In genomic region chr5:121963409-121963808, GRCh38 we compare ENCODE assay signal across 9 cellular contexts. TPM values are rescaled to one million over a fixed set of nuclear protein-coding genes. Genes with fewer than 3 reads are reported as not detected.
DNase-seq lines count a peak whose midpoint lies in the region; ATAC-seq and TF ChIP-seq lines count a peak whose summit lies in the region.
"Had no signal": no experiment of that assay in that cellular context is flagged by ENCODE, and none has a peak within 500 bp of the region (broad histone marks: within the 10 kb centered on the region; RNA-seq: fewer than 3 reads in every experiment).

No MANE protein-coding gene starts in this region.

- H3K36me3 Mint-ChIP-seq in endodermal cell (ENCODE audit: low read depth), result peaks cover 15% of the 10 kb centered on the region

- H3K4me2 ChIP-seq in OCI-LY3 (ENCODE audit: low read length) (peak overlapping the region; percentile 94), parathyroid adenoma (ENCODE audit: low read length) (peak overlapping the region; percentile 84)

- H3K4me3 ChIP-seq in OCI-LY3 (ENCODE audit: low read length) (peak overlapping the region; percentile 83), endodermal cell (ENCODE audit: low read length) (peak overlapping the region; percentile 91), parathyroid adenoma (ENCODE audit: low read depth, low read length) (no peak overlapping the region)

- peaks cover 18% of the 10 kb centered on the region for H3K9me3 Mint-ChIP-seq in endodermal cell

- H3K27ac ChIP-seq in OCI-LY3 (ENCODE audit: low read length), result no peak overlapping the region
- H3K27ac ChIP-seq in endodermal cell (ENCODE audit: low read depth, low read length), result no peak overlapping the region
- H3K27ac ChIP-seq in parathyroid adenoma, result no peak overlapping the region
- H3K27ac ChIP-seq: ascending aorta had no signal

- peaks cover 5% of the 10 kb centered on the region; the same call in 1 of the 2 replicates for H4K20me1 ChIP-seq in OCI-LY3 (ENCODE audit: insufficient read depth, low read length)

- H3K4me1 ChIP-seq in OCI-LY3 (ENCODE audit: low read length) (peaks cover 9% of the 10 kb centered on the region), endodermal cell (ENCODE audit: control insufficient read depth, insufficient read depth, low read length) (peaks cover 2% of the 10 kb centered on the region), parathyroid adenoma (peaks cover 9% of the 10 kb centered on the region)

- no peak for TF ChIP-seq CTCF in OCI-LY3 (IDR thresholded peaks at IDR 0.05; ENCODE audit: low read depth, low read length)
- TF ChIP-seq CTCF in endodermal cell (conservative IDR thresholded peaks at IDR 0.05), result no peak
- TF ChIP-seq CTCF in parathyroid adenoma (IDR thresholded peaks at IDR 0.05), result no peak

- no peak for DNase-seq in endodermal cell
- DNase-seq in NCI-H345 (lab: John Stamatoyannopoulos, UW), result no peak

- H3K9me3 ChIP-seq in OCI-LY3 (ENCODE audit: insufficient read depth, low read length), result no peaks in the 10 kb centered on the region
- peaks cover 6% of the 10 kb centered on the region for H3K9me3 ChIP-seq in endodermal cell (ENCODE audit: control insufficient read depth, low read length)
- no peaks in the 10 kb centered on the region for H3K9me3 ChIP-seq in parathyroid adenoma (ENCODE audit: control insufficient read depth, low read length)
- H3K9me3 ChIP-seq: ascending aorta had no signal

- peak overlapping the region; percentile 78; the same call in 1 of the 2 replicates for H3K9ac ChIP-seq in OCI-LY3 (ENCODE audit: low read length)
- no peak overlapping the region for H3K9ac ChIP-seq in endodermal cell (ENCODE audit: extremely low read depth, low read length, poor library complexity, severe bottlenecking)
- H3K9ac ChIP-seq in parathyroid adenoma, result no peak overlapping the region

- ATAC-seq in GM18520 (IDR thresholded peaks at IDR 0.05; ENCODE audit: unreplicated experiment) (peak; percentile 18), HG03039 (IDR thresholded peaks at IDR 0.05; ENCODE audit: unreplicated experiment) (no peak), GM21447 (IDR thresholded peaks at IDR 0.05; ENCODE audit: unreplicated experiment) (no peak), HG03280 (IDR thresholded peaks at IDR 0.05; ENCODE audit: unreplicated experiment) (no peak)

- H3K27me3 Mint-ChIP-seq in endodermal cell (ENCODE audit: insufficient read depth), result peaks cover 9% of the 10 kb centered on the region

- H3K36me3 ChIP-seq in OCI-LY3 (replicated peaks; ENCODE audit: low read depth, low read length), result no peaks in the 10 kb centered on the region
- no peaks in the 10 kb centered on the region for H3K36me3 ChIP-seq in endodermal cell (ENCODE audit: control insufficient read depth, insufficient read depth, low read length)
- H3K36me3 ChIP-seq in parathyroid adenoma (ENCODE audit: control insufficient read depth, insufficient read depth, low read length), result no peaks in the 10 kb centered on the region
- H3K36me3 ChIP-seq: ascending aorta had no signal

- H2AFZ ChIP-seq in OCI-LY3 (ENCODE audit: low read depth, low read length) (no peak overlapping the region), parathyroid adenoma (no peak overlapping the region)

- H3K4me3 Mint-ChIP-seq in endodermal cell, result peak overlapping the region; percentile 99

- H3K79me2 ChIP-seq in OCI-LY3 (ENCODE audit: low read length) (peaks cover 65% of the 10 kb centered on the region), parathyroid adenoma (peaks cover 27% of the 10 kb centered on the region)

- peaks cover 12% of the 10 kb centered on the region for H3K4me1 Mint-ChIP-seq in endodermal cell

- H3K27ac Mint-ChIP-seq in endodermal cell, result no peak overlapping the region

- WGBS in endodermal cell (ENCODE audit: insufficient coverage in 1 of 2, insufficient read length in 1 of 2), 2 experiments, result 96% methylated on average over 1 of the region's 1 CpG; no CpG with 5 or more reads in 1 of the 2 experiments

- H3K27me3 ChIP-seq in OCI-LY3 (ENCODE audit: low read depth, low read length), result no peaks in the 10 kb centered on the region
- peaks cover 3% of the 10 kb centered on the region for H3K27me3 ChIP-seq in endodermal cell (ENCODE audit: control insufficient read depth, insufficient read depth, low read length, poor library complexity, severe bottlenecking)
- no peaks in the 10 kb centered on the region for H3K27me3 ChIP-seq in parathyroid adenoma (ENCODE audit: control insufficient read depth, insufficient read depth, low read length)
- H3K27me3 ChIP-seq: ascending aorta had no signal

RNA-seq across cellular contexts. Expression of gene SRFBP1, which starts 1.6 kb away (rescaled TPM):
- 10 to 100 TPM; 19.2 to 24.2 TPM for total RNA-seq in endodermal cell
- 12.1 TPM for polyA plus RNA-seq in endodermal cell (2013, experiment 1 of 2)
- 11.2 TPM for polyA plus RNA-seq in endodermal cell (2013, experiment 2 of 2)
